Comparison of ENCODE assay signal across 1 cellular context in the genomic region with DNA sequence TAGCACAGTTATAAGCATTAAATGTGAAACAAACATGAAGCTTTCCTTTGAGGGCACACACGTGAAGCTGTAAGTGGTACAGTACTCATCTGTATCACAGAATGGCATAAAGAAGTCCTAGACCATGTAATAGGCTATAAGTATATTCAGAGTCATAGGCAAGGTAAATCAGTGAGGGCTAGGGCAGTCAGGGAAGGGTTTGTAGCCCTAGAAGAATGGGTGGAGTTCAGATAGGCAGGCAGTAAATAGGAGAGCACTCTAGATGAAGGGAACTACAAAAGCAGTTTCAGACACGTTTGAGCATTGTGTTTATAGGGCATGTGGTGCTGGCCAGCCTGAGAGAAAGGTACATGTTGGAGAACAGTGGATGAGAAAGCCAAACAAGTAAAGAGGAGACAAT.
TF ChIP-seq lines count a peak whose summit lies in the region.

No MANE protein-coding gene starts in this region.

TF ChIP-seq in GM12878, 131 proteins besides CTCF, POLR2A, EP300 and RAD21:
- TF ChIP-seq BRCA1 (IDR thresholded peaks at IDR 0.05; ENCODE audit: low read depth, low read length) (no peak), ZNF622 (IDR thresholded peaks at IDR 0.05) (no peak), TARDBP (IDR thresholded peaks at IDR 0.05; ENCODE audit: borderline replicate concordance) (no peak), ZNF24 (IDR thresholded peaks at IDR 0.05) (no peak), NFXL1 (IDR thresholded peaks at IDR 0.05; ENCODE audit: borderline replicate concordance) (no peak), YBX1 (IDR thresholded peaks at IDR 0.05) (no peak), MYC (IDR thresholded peaks at IDR 0.05; ENCODE audit: insufficient read depth, insufficient read length, insufficient replicate concordance, low read length, severe bottlenecking) (no peak), HSF1 (IDR thresholded peaks at IDR 0.05; ENCODE audit: low read depth, low read length) (no peak), TCF3 (IDR thresholded peaks at IDR 0.05; ENCODE audit: borderline replicate concordance, insufficient read depth, low read depth, low read length) (no peak), SRF (IDR thresholded peaks at IDR 0.05; ENCODE audit: low read depth in 2 of 2, low read length in 2 of 2) (no peak), TCF7 (IDR thresholded peaks at IDR 0.05; ENCODE audit: borderline replicate concordance) (no peak), ZNF592 (IDR thresholded peaks at IDR 0.05) (no peak)
- TF ChIP-seq, protein P1, sequence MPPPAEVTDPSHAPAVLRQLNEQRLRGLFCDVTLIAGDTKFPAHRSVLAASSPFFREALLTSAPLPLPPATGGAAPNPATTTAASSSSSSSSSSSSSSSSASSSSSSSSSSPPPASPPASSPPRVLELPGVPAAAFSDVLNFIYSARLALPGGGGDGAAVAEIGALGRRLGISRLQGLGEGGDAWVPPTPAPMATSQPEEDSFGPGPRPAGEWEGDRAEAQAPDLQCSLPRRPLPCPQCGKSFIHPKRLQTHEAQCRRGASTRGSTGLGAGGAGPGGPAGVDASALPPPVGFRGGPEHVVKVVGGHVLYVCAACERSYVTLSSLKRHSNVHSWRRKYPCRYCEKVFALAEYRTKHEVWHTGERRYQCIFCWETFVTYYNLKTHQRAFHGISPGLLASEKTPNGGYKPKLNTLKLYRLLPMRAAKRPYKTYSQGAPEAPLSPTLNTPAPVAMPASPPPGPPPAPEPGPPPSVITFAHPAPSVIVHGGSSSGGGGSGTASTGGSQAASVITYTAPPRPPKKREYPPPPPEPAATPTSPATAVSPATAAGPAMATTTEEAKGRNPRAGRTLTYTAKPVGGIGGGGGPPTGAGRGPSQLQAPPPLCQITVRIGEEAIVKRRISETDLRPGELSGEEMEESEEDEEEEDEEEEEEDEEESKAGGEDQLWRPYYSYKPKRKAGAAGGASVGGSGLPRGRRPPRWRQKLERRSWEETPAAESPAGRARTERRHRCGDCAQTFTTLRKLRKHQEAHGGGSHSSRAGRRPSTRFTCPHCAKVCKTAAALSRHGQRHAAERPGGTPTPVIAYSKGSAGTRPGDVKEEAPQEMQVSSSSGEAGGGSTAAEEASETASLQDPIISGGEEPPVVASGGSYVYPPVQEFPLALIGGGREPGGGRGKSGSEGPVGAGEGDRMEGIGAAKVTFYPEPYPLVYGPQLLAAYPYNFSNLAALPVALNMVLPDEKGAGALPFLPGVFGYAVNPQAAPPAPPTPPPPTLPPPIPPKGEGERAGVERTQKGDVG (CRISPR knock-in tag; IDR thresholded peaks at IDR 0.05) = no peak
- TF ChIP-seq, protein P2, sequence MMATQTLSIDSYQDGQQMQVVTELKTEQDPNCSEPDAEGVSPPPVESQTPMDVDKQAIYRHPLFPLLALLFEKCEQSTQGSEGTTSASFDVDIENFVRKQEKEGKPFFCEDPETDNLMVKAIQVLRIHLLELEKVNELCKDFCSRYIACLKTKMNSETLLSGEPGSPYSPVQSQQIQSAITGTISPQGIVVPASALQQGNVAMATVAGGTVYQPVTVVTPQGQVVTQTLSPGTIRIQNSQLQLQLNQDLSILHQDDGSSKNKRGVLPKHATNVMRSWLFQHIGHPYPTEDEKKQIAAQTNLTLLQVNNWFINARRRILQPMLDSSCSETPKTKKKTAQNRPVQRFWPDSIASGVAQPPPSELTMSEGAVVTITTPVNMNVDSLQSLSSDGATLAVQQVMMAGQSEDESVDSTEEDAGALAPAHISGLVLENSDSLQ (IDR thresholded peaks at IDR 0.05) = no peak
